In genomic region chr13:103525530-103525929, GRCh38 we compare ENCODE assay signal across 19 cellular contexts.
"Had no signal": no experiment of that assay in that cellular context is flagged by ENCODE, and none has a peak within 500 bp of the region (broad histone marks: within the 10 kb centered on the region; RNA-seq: fewer than 3 reads in every experiment).

No MANE protein-coding gene starts in this region.

- H3K4me1 ChIP-seq: thyroid gland had no signal

- H3K9me3 ChIP-seq: mucosa of descending colon, thyroid gland had no signal

- DNase-seq: activated CD4-positive, alpha-beta memory T cell treated with anti-CD3 and anti-CD28 coated beads, Interleukin-2, amount 10 ng/mL, durations not matched to agents 7 days and 5 days; activated CD4-positive, alpha-beta T cell treated with anti-CD3 and anti-CD28 coated beads for 48 hours; activated CD4-positive, CD25-positive, alpha-beta regulatory T cell; activated CD8-positive, alpha-beta memory T cell treated with anti-CD3 and anti-CD28 coated beads, Interleukin-2, amount 10 ng/mL, durations not matched to agents 7 days and 5 days; activated naive CD4-positive, alpha-beta T cell; activated naive CD8-positive, alpha-beta T cell treated with anti-CD3 and anti-CD28 coated beads for 36 hours; amniotic stem cell; dermis blood vessel endothelial cell; effector memory CD8-positive, alpha-beta T cell; foreskin fibroblast; mesenchymal stem cell; mucosa of descending colon; naive B cell; retina; stimulated activated CD4-positive, alpha-beta T cell treated with anti-CD3 and anti-CD28 coated beads, Interleukin-12 subunit alpha, Interleukin-12 subunit beta, amount 100 ng/mL, for 4 hours; stimulated activated CD4-positive, alpha-beta T cell treated with anti-CD3 and anti-CD28 coated beads, Interleukin-2, amount 100 ng/mL, for 24 hours; stimulated activated naive CD4-positive, alpha-beta T cell treated with Interleukin-2 at 50 U/mL for 16 hours; thyroid gland had no signal

- H3K27ac ChIP-seq: cardiac muscle cell, thyroid gland had no signal

- H3K4me3 ChIP-seq: cardiac muscle cell, mucosa of descending colon, thyroid gland had no signal

- H3K36me3 ChIP-seq: cardiac muscle cell, thyroid gland had no signal

- H3K27me3 ChIP-seq: cardiac muscle cell, thyroid gland had no signal
